In genomic region chr3:37181766-37182165, GRCh38 we compare ENCODE assay signal across 16 cellular contexts. TPM values are rescaled to one million over a fixed set of nuclear protein-coding genes. Genes with fewer than 3 reads are reported as not detected.
DNase-seq lines count a peak whose midpoint lies in the region; ATAC-seq lines count a peak whose summit lies in the region.
"Had no signal": no experiment of that assay in that cellular context is flagged by ENCODE, and none has a peak within 500 bp of the region (broad histone marks: within the 10 kb centered on the region; RNA-seq: fewer than 3 reads in every experiment).

No MANE protein-coding gene starts in this region.

- H3K79me2 ChIP-seq in ACC112 (ENCODE audit: control insufficient read depth, insufficient read depth, low read length, unreplicated experiment), result peaks cover 33% of the 10 kb centered on the region

- no peaks in the 10 kb centered on the region for H3K9me3 ChIP-seq in mesenchymal stem cell (ENCODE audit: control insufficient read depth, low read length)
- H3K9me3 ChIP-seq: Caco-2 had no signal

- H2BK5ac ChIP-seq in mesenchymal stem cell (ENCODE audit: low read depth, low read length, poor library complexity, severe bottlenecking), result no peak overlapping the region

- H3K9ac ChIP-seq in mesenchymal stem cell (ENCODE audit: low read length), result peak overlapping the region; percentile 83

- H3K18ac ChIP-seq in mesenchymal stem cell (ENCODE audit: low read depth in 1 of 2, low read length in 2 of 2), result no peak overlapping the region

- DNase-seq in NCI-H226, result peak; percentile 96
- peak; percentile 14 for DNase-seq in dedifferentiated amniotic fluid mesenchymal stem cell (ENCODE audit: extremely low spot score)
- DNase-seq in mesenchymal stem cell, result no peak
- DNase-seq in NCI-H2171 treated with DMSO at 0.1 percent for 48 hours (lab: John Stamatoyannopoulos, UW), result no peak
- no peak for DNase-seq in NCI-H748 (lab: John Stamatoyannopoulos, UW; ENCODE audit: unreplicated experiment)
- DNase-seq: activated CD4-positive, alpha-beta T cell treated with anti-CD3 and anti-CD28 coated beads, Interleukin-2, amount 50 U/mL, for 48 hours; Caco-2; NCI-H1092 treated with DMSO at 0.1 percent for 48 hours; NK-92 treated with Interleukin-12 subunit alpha and Interleukin-12 subunit beta, amount 100 ng/mL, for 24 hours; SHP77 treated with DMSO at 0.1 percent for 48 hours had no signal

- no peak overlapping the region for H2AFZ ChIP-seq in ACC112 (ENCODE audit: low read length, unreplicated experiment)
- H2AFZ ChIP-seq in mesenchymal stem cell (ENCODE audit: low read depth, low read length), result no peak overlapping the region

- no peak overlapping the region for H3K23ac ChIP-seq in mesenchymal stem cell (ENCODE audit: low read length in 2 of 2)

- H4K8ac ChIP-seq in mesenchymal stem cell (ENCODE audit: low read length), result no peak overlapping the region

- H3K27ac ChIP-seq in ACC112 (ENCODE audit: low read depth, low read length) (peak overlapping the region; percentile 94), mesenchymal stem cell (ENCODE audit: low read length, poor library complexity, severe bottlenecking) (no peak overlapping the region)

- peaks cover 20% of the 10 kb centered on the region for H3K79me1 ChIP-seq in mesenchymal stem cell (replicated peaks; ENCODE audit: low read length, poor library complexity, severe bottlenecking)

- peaks cover 34% of the 10 kb centered on the region for H3K4me1 ChIP-seq in ACC112 (ENCODE audit: control insufficient read depth, insufficient read depth, low read length, unreplicated experiment)
- H3K4me1 ChIP-seq in mesenchymal stem cell (ENCODE audit: control insufficient read depth, insufficient read depth, low read depth, low read length), result peaks cover 5% of the 10 kb centered on the region

- no peak overlapping the region for H3K14ac ChIP-seq in mesenchymal stem cell (ENCODE audit: low read length in 2 of 2)

- H3K4me2 ChIP-seq in mesenchymal stem cell (ENCODE audit: low read length, poor library complexity, severe bottlenecking), result no peak overlapping the region

- H3K4me3 ChIP-seq in ACC112 (ENCODE audit: low read depth, low read length) (no peak overlapping the region), mesenchymal stem cell (ENCODE audit: insufficient read depth in 1 of 2, low read depth in 1 of 2, low read length in 2 of 2) (no peak overlapping the region)
- H3K4me3 ChIP-seq: coronary artery, GM12878 had no signal

- H3K36me3 ChIP-seq in ACC112 (ENCODE audit: insufficient read depth, low read length), result no peaks in the 10 kb centered on the region
- no peaks in the 10 kb centered on the region for H3K36me3 ChIP-seq in mesenchymal stem cell (ENCODE audit: control insufficient read depth in 1 of 2, insufficient read depth in 2 of 2, low read depth in 1 of 2, low read length in 2 of 2)

- no peak overlapping the region for H2BK15ac ChIP-seq in mesenchymal stem cell (ENCODE audit: low read depth, poor library complexity, severe bottlenecking)

- no peak overlapping the region for H4K91ac ChIP-seq in mesenchymal stem cell (ENCODE audit: low read length)

- WGBS in mesenchymal stem cell, result 89% methylated on average over 6 of the region's 7 CpGs

- no peak overlapping the region for H3K4ac ChIP-seq in mesenchymal stem cell (ENCODE audit: low read depth in 1 of 2, low read length in 2 of 2)

- H3K27me3 ChIP-seq in ACC112 (ENCODE audit: insufficient read depth, low read length) (no peaks in the 10 kb centered on the region), mesenchymal stem cell (ENCODE audit: control insufficient read depth in 1 of 2, insufficient read depth in 1 of 2, low read length in 2 of 2) (no peaks in the 10 kb centered on the region)

- H2BK120ac ChIP-seq in mesenchymal stem cell (ENCODE audit: low read depth, low read length), result no peak overlapping the region

- ATAC-seq in HG02973 (IDR thresholded peaks at IDR 0.05; ENCODE audit: unreplicated experiment) (no peak), HG03571 (IDR thresholded peaks at IDR 0.05; ENCODE audit: unreplicated experiment) (no peak)
- ATAC-seq: GM12878; stimulated activated effector memory CD8-positive, alpha-beta T cell treated with anti-CD3 and anti-CD28 coated beads, Interleukin-12 subunit alpha, Interleukin-12 subunit beta, amount 100 ng/mL, for 72 hours had no signal

- H2AK5ac ChIP-seq in mesenchymal stem cell (ENCODE audit: low read length, severe bottlenecking), result no peak overlapping the region

- no peak overlapping the region for H2BK12ac ChIP-seq in mesenchymal stem cell (ENCODE audit: low read length in 2 of 2)

RNA-seq across cellular contexts. Expression of gene LRRFIP2, which starts 7.4 kb away (rescaled TPM):
- 50.9 TPM for polyA plus RNA-seq in mesenchymal stem cell (2013, experiment 1 of 2)
- 49.6 TPM for polyA plus RNA-seq in mesenchymal stem cell (2013, experiment 2 of 2)

Comparison
In these comparisons a context has a peak if more than half of its experiments do, and no peak if none do; other contexts are left out.
1. DNase-seq: peak in NCI-H226 (single experiment) and dedifferentiated amniotic fluid mesenchymal stem cell (single experiment); none in mesenchymal stem cell (single experiment), NCI-H2171 treated with DMSO at 0.1 percent for 48 hours (single experiment) and NCI-H748 (single experiment).